ENCODE assay signal across 12 cellular contexts in genomic region chr6:136173519-136174507, GRCh38.
DNase-seq lines count a peak whose midpoint lies in the region; ATAC-seq, FAIRE-seq and TF ChIP-seq lines count a peak whose summit lies in the region.
"Had no signal": no experiment of that assay in that cellular context is flagged by ENCODE, and none has a peak within 500 bp of the region (broad histone marks: within the 10 kb centered on the region; RNA-seq: fewer than 3 reads in every experiment).

No MANE protein-coding gene starts in this region.

- ATAC-seq in A549 (no peak), GM21717 (IDR thresholded peaks at IDR 0.05; ENCODE audit: unreplicated experiment) (no peak), omental fat pad (ENCODE audit: low FRiP score) (no peak)

- H3K9me3 ChIP-seq in A549: no peaks in the 10 kb centered on the region
- H3K9me3 ChIP-seq: tibial artery had no signal

- WGBS in A549 (ENCODE audit: missing lambda C conversion rate): 94% methylated on average over 13 of the region's 13 CpGs

- TF ChIP-seq CTCF in A549 (IDR thresholded peaks at IDR 0.05) (no peak), fibroblast of pulmonary artery (IDR thresholded peaks at IDR 0.05; ENCODE audit: low read length, missing control alignments) (no peak), omental fat pad (IDR thresholded peaks at IDR 0.05) (no peak)

- TF ChIP-seq EP300 in A549 (IDR thresholded peaks at IDR 0.05): no peak

- no peak for TF ChIP-seq RAD21 in A549 (conservative IDR thresholded peaks at IDR 0.05 in 1 of 2, IDR thresholded peaks at IDR 0.05 in 1 of 2)

- no peak for DNase-seq in A549 (ENCODE audit: low read depth in 1 of 2, low spot score in 1 of 2)
- peak; percentile 47 for DNase-seq in SK-N-DZ (ENCODE audit: low spot score)
- peak; percentile 87 for DNase-seq in fibroblast of pulmonary artery (ENCODE audit: low read depth)
- peak; percentile 25 for DNase-seq in mucosa of gallbladder (ENCODE audit: low spot score)
- no peak for DNase-seq in NCI-H69 (lab: John Stamatoyannopoulos, UW)
- DNase-seq in omental fat pad (ENCODE audit: low spot score): no peak
- no peak for DNase-seq in T-helper 9 cell
- DNase-seq: GDM1, GM23248, tibial artery had no signal

- no peaks in the 10 kb centered on the region for H3K4me1 ChIP-seq in A549
- H3K4me1 ChIP-seq: tibial artery had no signal

- no peak overlapping the region for H3K4me2 ChIP-seq in A549

- no peak for FAIRE-seq in A549 (lab: Jason Lieb, UNC)

- no peak overlapping the region for H3K27ac ChIP-seq in A549
- H3K27ac ChIP-seq: GM23248 had no signal

- no peak for TF ChIP-seq POLR2A in A549 (IDR thresholded peaks at IDR 0.05; ENCODE audit: low read length)

- POLR2A ChIA-PET in A549 (lab: Yijun Ruan, JAX): no interaction called here

- CTCF ChIA-PET in A549 (lab: Yijun Ruan, JAX): no interaction called here

- H3K4me3 ChIP-seq in A549 (no peak overlapping the region), fibroblast of pulmonary artery (replicated peaks; ENCODE audit: low read depth, low read length) (no peak overlapping the region)
- H3K4me3 ChIP-seq: coronary artery, GM23248, tibial artery had no signal

TF ChIP-seq in A549, 52 proteins besides CTCF, POLR2A, EP300 and RAD21:
- TF ChIP-seq MAX (IDR thresholded peaks at IDR 0.05) (no peak), MAFK (IDR thresholded peaks at IDR 0.05; ENCODE audit: partially characterized antibody) (peak; percentile 43), HEYL (CRISPR knock-in tag; IDR thresholded peaks at IDR 0.05) (no peak)

Comparison
In these comparisons a context has a peak if more than half of its experiments do, and no peak if none do; other contexts are left out.
1. DNase-seq: peak in SK-N-DZ (single experiment), fibroblast of pulmonary artery (single experiment) and mucosa of gallbladder (single experiment); none in A549 (0 of 2), NCI-H69 (single experiment), omental fat pad (single experiment) and T-helper 9 cell (single experiment).